ENCODE assay signal across 1 cellular context in genomic region chr5:32446660-32447059, GRCh38.
TF ChIP-seq lines count a peak whose summit lies in the region.

No MANE protein-coding gene starts in this region.

TF ChIP-seq in GM23338, 12 proteins besides CTCF, POLR2A, EP300 and RAD21 (continued from another document):
- TF ChIP-seq ZNF462 (CRISPR knock-in tag; IDR thresholded peaks at IDR 0.05) (no peak), JUNB (IDR thresholded peaks at IDR 0.05; ENCODE audit: unreplicated experiment) (no peak)
